ENCODE assay signal across 10 cellular contexts in genomic region chr2:191171708-191172355, GRCh38. TPM values are rescaled to one million over a fixed set of nuclear protein-coding genes. Genes with fewer than 3 reads are reported as not detected.
DNase-seq lines count a peak whose midpoint lies in the region; ATAC-seq and TF ChIP-seq lines count a peak whose summit lies in the region.
"Had no signal": no experiment of that assay in that cellular context is flagged by ENCODE, and none has a peak within 500 bp of the region (broad histone marks: within the 10 kb centered on the region; RNA-seq: fewer than 3 reads in every experiment).

No MANE protein-coding gene starts in this region.

- TF ChIP-seq CTCF in kidney epithelial cell (IDR thresholded peaks at IDR 0.05; ENCODE audit: insufficient read depth, low read length, poor library complexity, severe bottlenecking) = no peak
- no peak for TF ChIP-seq CTCF in upper lobe of right lung (IDR thresholded peaks at IDR 0.05)

- H3K27me3 ChIP-seq in kidney epithelial cell (ENCODE audit: control insufficient read depth, insufficient read depth, low read length) (no peaks in the 10 kb centered on the region), upper lobe of right lung (no peaks in the 10 kb centered on the region)
- no peaks in the 10 kb centered on the region for H3K27me3 ChIP-seq in effector memory CD4-positive, alpha-beta T cell (replicated peaks; ENCODE audit: control insufficient read depth, insufficient read depth, low read length, poor library complexity, severe bottlenecking)

- DNase-seq in stimulated activated CD4-positive, alpha-beta T cell treated with anti-CD3 and anti-CD28 coated beads, Interleukin-15, amount 100 ng/mL, for 24 hours = peak; percentile 27
- no peak for DNase-seq in stimulated activated CD4-positive, alpha-beta T cell treated with anti-CD3 and anti-CD28 coated beads, Interleukin-1b, Interleukin-23, amount 100 ng/mL, for 48 hours
- peak; percentile 75 for DNase-seq in kidney epithelial cell (ENCODE audit: low read depth)
- DNase-seq in upper lobe of right lung = no peak
- no peak for DNase-seq in COR-L47 (lab: John Stamatoyannopoulos, UW)
- no peak for DNase-seq in effector memory CD4-positive, alpha-beta T cell
- DNase-seq in islet precursor cell = no peak
- DNase-seq: NCI-H748 treated with DMSO at 0.1 percent for 48 hours, nucleus accumbens had no signal

- no peaks in the 10 kb centered on the region for H3K36me3 ChIP-seq in kidney epithelial cell (ENCODE audit: control insufficient read depth, insufficient read depth, low read length)
- H3K36me3 ChIP-seq in upper lobe of right lung = no peaks in the 10 kb centered on the region
- H3K36me3 ChIP-seq in effector memory CD4-positive, alpha-beta T cell (ENCODE audit: control insufficient read depth, insufficient read depth, low read length) = no peaks in the 10 kb centered on the region

- peak overlapping the region; percentile 15 for H3K27ac ChIP-seq in adipose tissue (ENCODE audit: low read depth, low read length)
- no peak overlapping the region for H3K27ac ChIP-seq in upper lobe of right lung
- no peak overlapping the region for H3K27ac ChIP-seq in effector memory CD4-positive, alpha-beta T cell (ENCODE audit: insufficient read depth, low read length, poor library complexity, severe bottlenecking)

- WGBS in adipose tissue, 3 donors = 51 to 73% (median 63%) methylated on average over 2 of the region's 2 CpGs

- peaks cover 31% of the 10 kb centered on the region for H3K4me1 ChIP-seq in upper lobe of right lung
- no peaks in the 10 kb centered on the region for H3K4me1 ChIP-seq in effector memory CD4-positive, alpha-beta T cell (ENCODE audit: control insufficient read depth, insufficient read depth, low read length, poor library complexity, severe bottlenecking)

- intact Hi-C loops in upper lobe of right lung (cut with DNase I) = no loop called here

- no peaks in the 10 kb centered on the region for H3K9me3 ChIP-seq in upper lobe of right lung
- H3K9me3 ChIP-seq in effector memory CD4-positive, alpha-beta T cell (ENCODE audit: control insufficient read depth, low read length) = no peaks in the 10 kb centered on the region

- peak; percentile 76 for ATAC-seq in upper lobe of right lung

- H3K4me3 ChIP-seq in kidney epithelial cell (ENCODE audit: low read depth, low read length) (no peak overlapping the region), upper lobe of right lung (no peak overlapping the region)
- H3K4me3 ChIP-seq in effector memory CD4-positive, alpha-beta T cell (ENCODE audit: insufficient read depth, low read depth, low read length, poor library complexity, severe bottlenecking) = no peak overlapping the region

RNA-seq across cellular contexts. Expression of gene STAT4, which starts 21.0 kb away (rescaled TPM):
- polyA plus RNA-seq in adipose tissue = 1 to 10 TPM in 2 of 3 donors, under 1 TPM in 1; 0.90 to 3.9 (median 1.7) TPM
- total RNA-seq in kidney epithelial cell (0.46 and 1.1 TPM in 2 replicates), upper lobe of right lung (8.0 TPM)

Comparison
In these comparisons a context has a peak if more than half of its experiments do, and no peak if none do; other contexts are left out.
1. DNase-seq: peak in stimulated activated CD4-positive, alpha-beta T cell treated with anti-CD3 and anti-CD28 coated beads, Interleukin-15, amount 100 ng/mL, for 24 hours (single experiment) and kidney epithelial cell (single experiment); none in stimulated activated CD4-positive, alpha-beta T cell treated with anti-CD3 and anti-CD28 coated beads, Interleukin-1b, Interleukin-23, amount 100 ng/mL, for 48 hours (single experiment), upper lobe of right lung (single experiment), COR-L47 (single experiment), effector memory CD4-positive, alpha-beta T cell (0 of 3) and islet precursor cell (single experiment).